Comparison of ENCODE assay signal across 15 cellular contexts in the genomic region with DNA sequence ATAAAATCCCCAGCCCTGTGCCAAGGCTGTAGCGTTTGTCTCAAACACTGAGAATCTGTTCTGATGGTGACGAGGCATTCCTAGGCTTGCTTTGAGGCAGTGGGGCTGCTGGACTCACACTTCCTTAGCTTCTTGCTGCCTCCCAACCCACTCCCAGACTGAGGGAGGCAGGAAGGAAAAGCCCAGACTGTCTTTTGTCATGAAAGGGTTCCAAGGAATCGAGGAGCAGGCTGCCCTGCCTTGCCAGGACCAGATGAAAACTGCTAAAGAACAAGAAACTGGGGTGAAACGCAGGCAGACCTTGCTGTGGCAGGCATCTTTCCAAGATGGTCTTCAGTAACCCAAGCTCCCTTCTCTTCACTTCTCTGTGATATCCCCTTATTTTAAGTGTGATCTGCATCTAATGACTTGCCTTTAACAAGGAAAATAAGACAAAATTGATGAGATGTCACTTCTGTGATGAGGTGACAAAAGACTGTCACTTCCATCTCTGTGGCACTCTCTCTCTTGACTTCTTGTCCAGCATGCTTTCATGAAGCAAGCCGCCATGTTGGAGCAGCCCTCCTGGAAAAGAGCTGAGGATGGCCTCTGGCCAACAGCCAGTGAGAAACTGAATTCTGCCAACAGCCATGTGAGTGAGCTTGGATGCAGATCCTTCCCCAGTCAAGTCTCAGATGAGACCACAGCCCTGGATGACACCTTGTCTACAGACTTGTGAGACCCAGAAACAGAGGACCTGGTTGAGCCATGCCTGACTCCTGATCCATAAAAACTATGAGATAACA.
DNase-seq lines count a peak whose midpoint lies in the region; ATAC-seq and TF ChIP-seq lines count a peak whose summit lies in the region.
"Had no signal": no experiment of that assay in that cellular context is flagged by ENCODE, and none has a peak within 500 bp of the region (broad histone marks: within the 10 kb centered on the region; RNA-seq: fewer than 3 reads in every experiment).

No MANE protein-coding gene starts in this region.

- no peak overlapping the region for H3K4me3 Mint-ChIP-seq in osteocyte (ENCODE audit: unreplicated experiment)
- H3K4me3 Mint-ChIP-seq: CD4-positive, alpha-beta T cell; H9 had no signal

- no peak for TF ChIP-seq CTCF in esophagus muscularis mucosa (IDR thresholded peaks at IDR 0.05)
- TF ChIP-seq CTCF in osteocyte (IDR thresholded peaks at IDR 0.05) = no peak

- no peak overlapping the region for H3K27ac ChIP-seq in esophagus muscularis mucosa (replicated peaks in 1 of 4)
- H3K27ac ChIP-seq: 22Rv1, A549, C4-2B, HL-60 had no signal

- peaks cover 0 to 9% (median 0%) of the 10 kb centered on the region in 4 donors for H3K27me3 ChIP-seq in esophagus muscularis mucosa

- H3K4me1 Mint-ChIP-seq in osteocyte (ENCODE audit: unreplicated experiment) = no peaks in the 10 kb centered on the region
- H3K4me1 Mint-ChIP-seq: H9 had no signal

- no peak for TF ChIP-seq POLR2A in esophagus muscularis mucosa (IDR thresholded peaks at IDR 0.05; ENCODE audit: low read depth)

- WGBS in esophagus muscularis mucosa = 68% methylated on average over 5 of the region's 5 CpGs

- H3K27me3 Mint-ChIP-seq in osteocyte (ENCODE audit: unreplicated experiment) = no peaks in the 10 kb centered on the region
- H3K27me3 Mint-ChIP-seq: CD4-positive, alpha-beta T cell had no signal

- H3K4me3 ChIP-seq in esophagus muscularis mucosa = no peak overlapping the region
- H3K4me3 ChIP-seq: A549 had no signal

- no peaks in the 10 kb centered on the region for H3K4me1 ChIP-seq in esophagus muscularis mucosa
- H3K4me1 ChIP-seq: A549, Caco-2 had no signal

- H3K36me3 ChIP-seq in esophagus muscularis mucosa = no peaks in the 10 kb centered on the region

- peak; percentile 5 for DNase-seq in activated CD8-positive, alpha-beta memory T cell treated with anti-CD3 and anti-CD28 coated beads for 24 hours
- no peak for DNase-seq in activated CD8-positive, alpha-beta memory T cell treated with anti-CD3 and anti-CD28 coated beads, Interleukin-2, amount 50 U/mL, for 4 hours
- peak; percentile 68 for DNase-seq in esophagus muscularis mucosa (ENCODE audit: extremely low spot score)
- peak; percentile 63 for DNase-seq in osteocyte (ENCODE audit: extremely low spot score, unreplicated experiment)
- no peak for DNase-seq in NCI-H1417 treated with DMSO at 0.1 percent for 48 hours (lab: John Stamatoyannopoulos, UW)
- DNase-seq in SW480 (ENCODE audit: low spot score) = no peak
- DNase-seq: AML-193; Caco-2; CD4-positive, alpha-beta T cell; H9 had no signal

- H3K27ac Mint-ChIP-seq in osteocyte (ENCODE audit: unreplicated experiment) = no peak overlapping the region
- H3K27ac Mint-ChIP-seq: CD4-positive, alpha-beta T cell; H9 had no signal

- TF ChIP-seq EP300 in esophagus muscularis mucosa (IDR thresholded peaks at IDR 0.05) = no peak

- intact Hi-C loops in esophagus muscularis mucosa (cut with DNase I) = no loop called here

- peaks cover 14% of the 10 kb centered on the region for H3K9me3 Mint-ChIP-seq in osteocyte (ENCODE audit: unreplicated experiment)
- H3K9me3 Mint-ChIP-seq: CD4-positive, alpha-beta T cell had no signal

- H3K9me3 ChIP-seq in esophagus muscularis mucosa = peaks cover 0 to 35% (median 12%) of the 10 kb centered on the region in 4 donors

- no peaks in the 10 kb centered on the region for H3K36me3 Mint-ChIP-seq in osteocyte (ENCODE audit: unreplicated experiment)

- no peak for ATAC-seq in HG03378 (IDR thresholded peaks at IDR 0.05; ENCODE audit: unreplicated experiment)
- ATAC-seq: A549 had no signal

Comparison
In these comparisons a context has a peak if more than half of its experiments do, and no peak if none do; other contexts are left out.
1. DNase-seq: peak in activated CD8-positive, alpha-beta memory T cell treated with anti-CD3 and anti-CD28 coated beads for 24 hours (single experiment), esophagus muscularis mucosa (single experiment) and osteocyte (single experiment); none in activated CD8-positive, alpha-beta memory T cell treated with anti-CD3 and anti-CD28 coated beads, Interleukin-2, amount 50 U/mL, for 4 hours (single experiment), NCI-H1417 treated with DMSO at 0.1 percent for 48 hours (single experiment) and SW480 (single experiment).